Comparison of ENCODE assay signal across 14 cellular contexts in genomic region chr19:1182068-1182467, GRCh38. TPM values are rescaled to one million over a fixed set of nuclear protein-coding genes. Genes with fewer than 3 reads are reported as not detected.
A peak's percentile ranks its signal among the peaks of the same experiment; 100 is the strongest.
DNase-seq lines count a peak whose midpoint lies in the region; ATAC-seq and TF ChIP-seq lines count a peak whose summit lies in the region.
"Had no signal": no experiment of that assay in that cellular context is flagged by ENCODE, and none has a peak within 500 bp of the region (broad histone marks: within the 10 kb centered on the region; RNA-seq: fewer than 3 reads in every experiment).

No MANE protein-coding gene starts in this region.

- H3F3A ChIP-seq in PC-3 (ENCODE audit: low read length, unreplicated experiment), result no peaks in the 10 kb centered on the region

- no peaks in the 10 kb centered on the region for H3K9me3 Mint-ChIP-seq in mesothelial cell of epicardium
- H3K9me3 Mint-ChIP-seq in type B pancreatic cell, result no peaks in the 10 kb centered on the region
- H3K9me3 Mint-ChIP-seq: stimulated activated naive CD8-positive, alpha-beta T cell treated with anti-CD3 and anti-CD28 coated beads, Interleukin-15, Interleukin-2, amounts not matched to agents 100 ng/mL and 50 ng/mL, for 24 hours had no signal

- intact Hi-C loops in PC-3 (cut with micrococcal nuclease) (no loop called here), colonic mucosa (cut with DNase I) (no loop called here)

- H3K27ac Mint-ChIP-seq in mesothelial cell of epicardium (peak overlapping the region; percentile 80), type B pancreatic cell (peak overlapping the region; percentile 94)
- H3K27ac Mint-ChIP-seq: B cell had no signal

- H3K9me3 ChIP-seq in PC-3 (ENCODE audit: low read length) (no peaks in the 10 kb centered on the region), colonic mucosa (no peaks in the 10 kb centered on the region)
- H3K9me3 ChIP-seq: ascending aorta, psoas muscle had no signal

- no peaks in the 10 kb centered on the region for H3K9me2 ChIP-seq in PC-3 (replicated peaks; ENCODE audit: low read length)

- peak overlapping the region; percentile 95 for H3K27ac ChIP-seq in PC-3 (ENCODE audit: low read length)
- H3K27ac ChIP-seq in colonic mucosa, result peak overlapping the region; percentile 64
- H3K27ac ChIP-seq: ascending aorta, psoas muscle had no signal

- H3K36me3 ChIP-seq in PC-3 (ENCODE audit: low read depth, low read length) (no peaks in the 10 kb centered on the region), colonic mucosa (no peaks in the 10 kb centered on the region)
- H3K36me3 ChIP-seq: ascending aorta had no signal

- H3K9ac ChIP-seq in PC-3 (ENCODE audit: low read length), result peak overlapping the region; percentile 79
- peak overlapping the region in 1 of 2 donors; percentile 58 for H3K9ac ChIP-seq in colonic mucosa (ENCODE audit: low read depth in 2 of 2, low read length in 2 of 2)

- H3K4me1 ChIP-seq in PC-3 (ENCODE audit: insufficient read depth, low read length), result peaks cover 50% of the 10 kb centered on the region
- peaks cover 6% of the 10 kb centered on the region for H3K4me1 ChIP-seq in colonic mucosa

- CTCF ChIA-PET in PC-3 (lab: Charles Lee), result no interaction called here

- 0 out of 2 replicates have a peak, but pooled peaks cover 13% of the 10 kb centered on the region for H3K79me2 ChIP-seq in PC-3 (ENCODE audit: low read length)

- H3K4me3 Mint-ChIP-seq in mesothelial cell of epicardium (no peak overlapping the region), type B pancreatic cell (peak overlapping the region; percentile 76)
- H3K4me3 Mint-ChIP-seq: B cell; stimulated activated naive CD8-positive, alpha-beta T cell treated with anti-CD3 and anti-CD28 coated beads, Interleukin-15, Interleukin-2, amounts not matched to agents 100 ng/mL and 50 ng/mL, for 24 hours had no signal

- H3K4me3 ChIP-seq in PC-3 (ENCODE audit: low read length), result no peak overlapping the region
- H3K4me3 ChIP-seq in colonic mucosa, result no peak overlapping the region
- H3K4me3 ChIP-seq: ascending aorta, psoas muscle had no signal

- BruUV-seq in PC-3 (replicated peaks; lab: Mats Ljungman, UMichigan), result no TSS peak

- DNase-seq in PC-3 (no peak), colonic mucosa (no peak), mesothelial cell of epicardium (ENCODE audit: low spot score in 2 of 2, unreplicated experiment in 2 of 2) (no peak), type B pancreatic cell (ENCODE audit: extremely low spot score, unreplicated experiment) (no peak), DMS53 treated with DMSO at 0.1 percent for 48 hours (lab: John Stamatoyannopoulos, UW; ENCODE audit: unreplicated experiment) (no peak), NCI-H524 treated with DMSO at 0.1 percent for 48 hours (lab: John Stamatoyannopoulos, UW) (no peak)
- DNase-seq: activated effector memory CD4-positive, alpha-beta T cell treated with Interleukin-2 at 50 U/mL for 16 hours; NCI-H1694 treated with DMSO at 0.1 percent for 48 hours; NCI-H510A treated with DMSO at 0.1 percent for 48 hours had no signal

- ATAC-seq in PC-3 (no peak), HG03159 (IDR thresholded peaks at IDR 0.05; ENCODE audit: unreplicated experiment) (no peak)
- ATAC-seq: psoas muscle had no signal

- peak overlapping the region; percentile 77; the same call in 1 of the 2 replicates for H3K4me2 ChIP-seq in PC-3 (ENCODE audit: low read length)

- no peak for TF ChIP-seq CTCF in PC-3 (conservative IDR thresholded peaks at IDR 0.05; ENCODE audit: low read depth, low read length)
- no peak for TF ChIP-seq CTCF in colonic mucosa (IDR thresholded peaks at IDR 0.05)
- no peak for TF ChIP-seq CTCF in mesothelial cell of epicardium (IDR thresholded peaks at IDR 0.05; ENCODE audit: unreplicated experiment)
- no peak for TF ChIP-seq CTCF in type B pancreatic cell (conservative IDR thresholded peaks at IDR 0.05)

- POLR2A ChIA-PET in PC-3 (lab: Charles Lee; ENCODE audit: unreplicated experiment), result no interaction called here

- no peak overlapping the region for H2AFZ ChIP-seq in PC-3 (ENCODE audit: low read length)

- peaks cover 17% of the 10 kb centered on the region for H3K4me1 Mint-ChIP-seq in mesothelial cell of epicardium
- H3K4me1 Mint-ChIP-seq in type B pancreatic cell (ENCODE audit: unreplicated experiment), result peaks cover 20% of the 10 kb centered on the region

- H3K36me3 Mint-ChIP-seq in mesothelial cell of epicardium, result no peaks in the 10 kb centered on the region
- H3K36me3 Mint-ChIP-seq in type B pancreatic cell, result no peaks in the 10 kb centered on the region

- H4K20me1 ChIP-seq in PC-3 (ENCODE audit: low read length), result no peaks in the 10 kb centered on the region

- H3K27me3 Mint-ChIP-seq in mesothelial cell of epicardium (ENCODE audit: low read depth), result no peaks in the 10 kb centered on the region
- peaks cover 3% of the 10 kb centered on the region for H3K27me3 Mint-ChIP-seq in type B pancreatic cell
- H3K27me3 Mint-ChIP-seq: B cell had no signal

- H3K27me3 ChIP-seq in PC-3 (ENCODE audit: low read length) (no peaks in the 10 kb centered on the region), colonic mucosa (no peaks in the 10 kb centered on the region)
- H3K27me3 ChIP-seq: ascending aorta had no signal

RNA-seq across cellular contexts. Expression of gene SBNO2, which starts 8.0 kb away (rescaled TPM):
- total RNA-seq in PC-3 (2014; rRNA removed) (62.4 and 75.0 TPM in 2 replicates), colonic mucosa (10 to 100 TPM; 65.5 to 77.1 TPM), mesothelial cell of epicardium (48.5 to 56.1 TPM (median 53.0 TPM) in 3 replicates), type B pancreatic cell (ENCODE audit: low replicate concordance) (45.5 and 60.7 TPM in 2 replicates)

RNA-seq across cellular contexts. Expression of gene STK11, which starts 23.5 kb away (rescaled TPM):
- total RNA-seq in PC-3 (2014; rRNA removed) (82.4 and 93.0 TPM in 2 replicates), colonic mucosa (100 to 1,000 TPM in 1 of 2 donors, 10 to 100 TPM in 1; 76.3 to 103 TPM), mesothelial cell of epicardium (71.7 to 73.0 TPM (median 71.8 TPM) in 3 replicates), type B pancreatic cell (ENCODE audit: low replicate concordance) (59.9 and 64.8 TPM in 2 replicates)

RNA-seq across cellular contexts. Expression of gene CBARP, which starts 55.7 kb away (rescaled TPM):
- total RNA-seq in PC-3 (2014; rRNA removed) (3.3 and 6.3 TPM in 2 replicates), colonic mucosa (under 1 TPM; 0.22 to 0.48 TPM), mesothelial cell of epicardium (9.0 to 10.4 TPM (median 9.2 TPM) in 3 replicates), type B pancreatic cell (ENCODE audit: low replicate concordance) (8.9 and 10.8 TPM in 2 replicates)
- total RNA-seq: B cell had no signal

RNA-seq across cellular contexts. Expression of gene ATP5F1D, which starts 59.5 kb away (rescaled TPM):
- total RNA-seq in PC-3 (2014; rRNA removed), result 102 and 187 TPM in 2 replicates
- total RNA-seq in colonic mucosa, result 100 to 1,000 TPM; 359 to 627 TPM
- total RNA-seq in mesothelial cell of epicardium, result 105 to 115 TPM (median 108 TPM) in 3 replicates
- total RNA-seq in type B pancreatic cell (ENCODE audit: low replicate concordance), result 165 and 197 TPM in 2 replicates
